In the genomic region with DNA sequence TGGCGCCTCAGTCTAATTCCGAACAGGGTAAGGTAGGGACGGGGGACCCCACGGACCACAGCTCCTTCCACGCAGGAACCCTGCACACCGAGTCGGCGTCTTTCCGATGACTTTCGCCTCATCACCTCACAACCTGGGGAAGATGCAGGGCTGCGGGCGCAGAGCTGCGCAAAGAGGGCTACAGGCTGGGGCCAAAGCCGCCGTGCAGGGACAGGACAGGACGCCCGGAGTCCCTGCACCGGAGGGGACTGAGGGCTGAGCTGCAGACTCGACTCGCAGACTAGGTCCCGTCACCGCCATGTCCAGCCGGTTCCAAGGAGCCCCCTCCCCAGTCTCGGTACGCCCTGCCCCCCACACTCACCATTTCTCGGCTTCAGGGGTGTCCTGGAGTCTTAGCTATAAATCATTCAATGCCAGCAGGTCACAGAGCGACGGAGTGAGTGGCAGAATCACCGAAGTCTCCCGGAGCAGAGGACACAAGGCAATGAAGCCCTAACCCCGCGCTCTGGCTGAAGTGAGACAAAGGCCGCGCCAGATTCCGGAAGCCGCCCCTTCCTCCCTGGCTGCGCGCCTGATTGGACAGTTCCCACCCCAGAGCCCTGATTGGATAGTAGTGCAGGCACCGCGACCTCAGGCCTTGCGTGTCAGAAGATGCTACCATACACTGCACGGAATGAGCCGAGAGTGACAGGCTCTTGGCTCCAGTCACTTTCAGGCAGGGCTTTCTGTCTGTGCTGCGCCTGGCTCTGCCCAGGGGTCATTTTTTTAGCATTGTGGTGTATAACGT, we compare ENCODE assay signal across 8 cellular contexts.
DNase-seq lines count a peak whose midpoint lies in the region; ATAC-seq and TF ChIP-seq lines count a peak whose summit lies in the region.
"Not testable (repeated sequence)": the region's sequence is repeated elsewhere in the genome, so short reads cannot be mapped to it uniquely, and the experiment has no call there.

Gene ZNF519, minus strand, starts transcription at position 522 of the 787 bp plus-strand sequence. Its CDS starts 158 bp downstream, at position 364.

- ATAC-seq in GM19351 (IDR thresholded peaks at IDR 0.05; ENCODE audit: unreplicated experiment) (peak; percentile 99), HG03520 (IDR thresholded peaks at IDR 0.05; ENCODE audit: unreplicated experiment) (peak; percentile 100)

- peak within 1 kb of the TSS; percentile 50 to 71 for H3K27ac ChIP-seq in coronary artery

- not testable (repeated sequence) for TF ChIP-seq CTCF in coronary artery (IDR thresholded peaks at IDR 0.05)

- H3K4me3 ChIP-seq in coronary artery: peak within 1 kb of the TSS; percentile 71

- DNase-seq in C1 segment of cervical spinal cord (lab: John Stamatoyannopoulos, UW) (peak; percentile 33 to 97 (median 87)), NCI-H526 treated with DMSO at 0.1 percent for 48 hours (lab: John Stamatoyannopoulos, UW) (peak; percentile 86), coronary artery (ENCODE audit: low spot score) (peak; percentile 94), left kidney (ENCODE audit: low read depth, low spot score) (peak; percentile 98)
- peak; percentile 92 for DNase-seq in activated CD4-positive, alpha-beta T cell treated with anti-CD3 and anti-CD28 coated beads for 48 hours
- peak; percentile 92 for DNase-seq in stimulated activated CD4-positive, alpha-beta T cell treated with anti-CD3 and anti-CD28 coated beads, Interleukin-1b, Interleukin-23, amount 100 ng/mL, for 48 hours

Comparison
In these comparisons a context has a peak if more than half of its experiments do, and no peak if none do; other contexts are left out.
1. Peak in every context shown above with its lines: DNase-seq, ATAC-seq, H3K4me3 ChIP-seq and H3K27ac ChIP-seq.